Comparison of ENCODE assay signal across 28 cellular contexts in genomic region chr14:20499881-20500280, GRCh38. TPM values are rescaled to one million over a fixed set of nuclear protein-coding genes. Genes with fewer than 3 reads are reported as not detected.
"Had no signal": no experiment of that assay in that cellular context is flagged by ENCODE, and none has a peak within 500 bp of the region (broad histone marks: within the 10 kb centered on the region; RNA-seq: fewer than 3 reads in every experiment).

No MANE protein-coding gene starts in this region.

- H3K27ac Mint-ChIP-seq: activated B cell treated with CpG ODN at 0.5 μM for 24 hours; activated CD4-positive, alpha-beta T cell treated with anti-CD3 and anti-CD28 coated beads for 36 hours; activated naive CD8-positive, alpha-beta T cell treated with anti-CD3 and anti-CD28 coated beads, Interleukin-2, amount 50 U/mL, for 24 hours; activated T-cell treated with anti-CD3 and anti-CD28 coated beads, Interleukin-2, amount 50 U/mL, for 72 hours; endodermal cell; nephron progenitor cell; stimulated activated naive B cell treated with anti-CD40 and anti-IgM and Interleukin-4, amounts not matched to agents 10 μg/mL and 1 μg/mL and 100 μg/mL, for 72 hours; T-helper 1 cell treated with Interleukin-12 subunit alpha and Interleukin-12 subunit beta and Interleukin-4 antibody, amounts not matched to agents 30 μg/mL and 1 μg/mL, for 36 hours had no signal

- H3K27ac ChIP-seq: coronary artery, testis, vagina had no signal

- H3K9me3 ChIP-seq: mucosa of descending colon, testis, vagina had no signal

- H3K9me3 Mint-ChIP-seq: activated B cell treated with CpG ODN at 0.5 μM for 24 hours; activated naive CD8-positive, alpha-beta T cell treated with anti-CD3 and anti-CD28 coated beads, Interleukin-2, amount 50 U/mL, for 24 hours; activated T-cell treated with anti-CD3 and anti-CD28 coated beads, Interleukin-2, amount 50 U/mL, for 72 hours; stimulated activated naive B cell treated with anti-CD40 and anti-IgM and Interleukin-4, amounts not matched to agents 10 μg/mL and 1 μg/mL and 100 μg/mL, for 72 hours; T-helper 1 cell treated with Interleukin-12 subunit alpha and Interleukin-12 subunit beta and Interleukin-4 antibody, amounts not matched to agents 30 μg/mL and 1 μg/mL, for 36 hours had no signal

- DNase-seq: activated B cell treated with CpG ODN at 0.5 μM for 24 hours; activated CD4-positive, alpha-beta T cell treated with anti-CD3 and anti-CD28 coated beads for 36 hours; activated CD4-positive, alpha-beta T cell treated with anti-CD3 and anti-CD28 coated beads, Interleukin-2, amount 50 U/mL, for 48 hours; activated effector memory CD4-positive, alpha-beta T cell treated with anti-CD3 and anti-CD28 coated beads, Interleukin-2, amount 50 U/mL, for 16 hours; activated naive CD4-positive, alpha-beta T cell treated with anti-CD3 and anti-CD28 coated beads, Interleukin-2, amount 50 U/mL, for 16 hours; activated naive CD8-positive, alpha-beta T cell treated with anti-CD3 and anti-CD28 coated beads, Interleukin-2, amount 50 U/mL, for 24 hours; activated T-cell treated with anti-CD3 and anti-CD28 coated beads, Interleukin-2, amount 50 U/mL, for 72 hours; cerebellar nuclear complex; endodermal cell; foreskin fibroblast; hippocampal formation; mesenchymal stem cell; mucosa of descending colon; nephron progenitor cell; nucleus accumbens; posterior cingulate gyrus; retina; stimulated activated CD4-positive, alpha-beta T cell treated with anti-CD3 and anti-CD28 coated beads, Interleukin-2, amount 100 ng/mL, for 48 hours; stimulated activated CD8-positive, alpha-beta memory T cell treated with anti-CD3 and anti-CD28 coated beads, Interleukin-4, amount 100 ng/mL, for 48 hours; stimulated activated naive B cell treated with anti-CD40 and anti-IgM and Interleukin-4, amounts not matched to agents 10 μg/mL and 1 μg/mL and 100 μg/mL, for 72 hours; T1000; testis; trophoblast cell had no signal

- ATAC-seq: activated naive CD8-positive, alpha-beta T cell treated with anti-CD3 and anti-CD28 coated beads, Interleukin-2, amount 50 U/mL, for 24 hours; mucosa of descending colon; stimulated activated naive B cell treated with anti-CD40 and anti-IgM and Interleukin-4, amounts not matched to agents 10 μg/mL and 1 μg/mL and 100 μg/mL, for 72 hours had no signal

- H3K4me3 Mint-ChIP-seq: activated B cell treated with CpG ODN at 0.5 μM for 24 hours; activated CD4-positive, alpha-beta T cell treated with anti-CD3 and anti-CD28 coated beads for 36 hours; activated naive CD8-positive, alpha-beta T cell treated with anti-CD3 and anti-CD28 coated beads, Interleukin-2, amount 50 U/mL, for 24 hours; activated T-cell treated with anti-CD3 and anti-CD28 coated beads, Interleukin-2, amount 50 U/mL, for 72 hours; endodermal cell; nephron progenitor cell; stimulated activated naive B cell treated with anti-CD40 and anti-IgM and Interleukin-4, amounts not matched to agents 10 μg/mL and 1 μg/mL and 100 μg/mL, for 72 hours; T-helper 1 cell treated with Interleukin-12 subunit alpha and Interleukin-12 subunit beta and Interleukin-4 antibody, amounts not matched to agents 30 μg/mL and 1 μg/mL, for 36 hours had no signal

- H3K27me3 Mint-ChIP-seq: activated B cell treated with CpG ODN at 0.5 μM for 24 hours; activated CD4-positive, alpha-beta T cell treated with anti-CD3 and anti-CD28 coated beads for 36 hours; activated naive CD8-positive, alpha-beta T cell treated with anti-CD3 and anti-CD28 coated beads, Interleukin-2, amount 50 U/mL, for 24 hours; stimulated activated naive B cell treated with anti-CD40 and anti-IgM and Interleukin-4, amounts not matched to agents 10 μg/mL and 1 μg/mL and 100 μg/mL, for 72 hours had no signal

- H3K4me3 ChIP-seq: coronary artery, mucosa of descending colon, testis, vagina had no signal

- H3K36me3 ChIP-seq: vagina had no signal

- H3K4me1 ChIP-seq: testis, vagina had no signal

- H3K36me3 Mint-ChIP-seq: stimulated activated naive B cell treated with anti-CD40 and anti-IgM and Interleukin-4, amounts not matched to agents 10 μg/mL and 1 μg/mL and 100 μg/mL, for 72 hours had no signal

- H3K27me3 ChIP-seq: testis, vagina had no signal

RNA-seq across cellular contexts. Expression of gene RNASE10, which starts 5.5 kb away (rescaled TPM):
- total RNA-seq: epithelial cell of proximal tubule, testis, vagina had no signal
- polyA plus RNA-seq: liver had no signal
